In genomic region chr7:26179826-26180497, GRCh38 we compare ENCODE assay signal across 15 cellular contexts. TPM values are rescaled to one million over a fixed set of nuclear protein-coding genes. Genes with fewer than 3 reads are reported as not detected.
DNase-seq lines count a peak whose midpoint lies in the region; ATAC-seq and TF ChIP-seq lines count a peak whose summit lies in the region.
"Had no signal": no experiment of that assay in that cellular context is flagged by ENCODE, and none has a peak within 500 bp of the region (broad histone marks: within the 10 kb centered on the region; RNA-seq: fewer than 3 reads in every experiment).

No MANE protein-coding gene starts in this region.

- CTCF ChIA-PET in activated CD4-positive, alpha-beta memory T cell treated with anti-CD3 and anti-CD28 coated beads, Interleukin-2, amount 10 ng/mL, durations not matched to agents 7 days and 5 days (lab: Charles Lee): interaction anchor here (1.5 to 1.9 kb wide), 2 partner anchors 89 to 287 kb away, joined by 5 to 6 read pairs; no protein-coding TSS in a partner anchor
- CTCF ChIA-PET in activated CD4-positive, alpha-beta memory T cell treated with anti-CD3 and anti-CD28 coated beads for 36 hours (lab: Charles Lee): interaction anchor here (0.6 to 1.8 kb wide), 4 partner anchors 14 to 287 kb away, joined by 3 to 10 read pairs (median 4); no protein-coding TSS in a partner anchor

- TF ChIP-seq POLR2A in ovary (IDR thresholded peaks at IDR 0.05) (no peak), gastroesophageal sphincter (IDR thresholded peaks at IDR 0.05) (no peak)

- H3K27ac Mint-ChIP-seq in activated CD4-positive, alpha-beta memory T cell treated with anti-CD3 and anti-CD28 coated beads, Interleukin-2, amount 10 ng/mL, durations not matched to agents 7 days and 5 days: peak overlapping the region; percentile 29
- H3K27ac Mint-ChIP-seq in activated CD4-positive, alpha-beta memory T cell treated with anti-CD3 and anti-CD28 coated beads for 36 hours: no peak overlapping the region
- peak overlapping the region; percentile 9; the same call in 1 of the 2 replicates for H3K27ac Mint-ChIP-seq in HFFc6
- peak overlapping the region in 4 of 5 experiments; percentile 16 to 55 (median 26) for H3K27ac Mint-ChIP-seq in brain
- H3K27ac Mint-ChIP-seq in neural crest cell (ENCODE audit: unreplicated experiment): no peak overlapping the region
- H3K27ac Mint-ChIP-seq: activated CD4-positive, alpha-beta T cell treated with anti-CD3 and anti-CD28 coated beads, Interleukin-2, amount 10 ng/mL, durations not matched to agents 7 days and 5 days had no signal

- no peak for ATAC-seq in gastroesophageal sphincter

- H3K27me3 ChIP-seq in ovary: no peaks in the 10 kb centered on the region
- H3K27me3 ChIP-seq in gastroesophageal sphincter: no peaks in the 10 kb centered on the region
- H3K27me3 ChIP-seq: colonic mucosa, thyroid gland had no signal

- no peaks in the 10 kb centered on the region for H3K9me3 Mint-ChIP-seq in activated CD4-positive, alpha-beta memory T cell treated with anti-CD3 and anti-CD28 coated beads, Interleukin-2, amount 10 ng/mL, durations not matched to agents 7 days and 5 days
- H3K9me3 Mint-ChIP-seq in activated CD4-positive, alpha-beta memory T cell treated with anti-CD3 and anti-CD28 coated beads for 36 hours: no peaks in the 10 kb centered on the region
- no peaks in the 10 kb centered on the region for H3K9me3 Mint-ChIP-seq in HFFc6
- H3K9me3 Mint-ChIP-seq in brain: peaks cover 0 to 5% (median 3%) of the 10 kb centered on the region in 5 experiments
- H3K9me3 Mint-ChIP-seq in neural crest cell: peaks cover 3% of the 10 kb centered on the region
- H3K9me3 Mint-ChIP-seq: activated CD4-positive, alpha-beta T cell treated with anti-CD3 and anti-CD28 coated beads, Interleukin-2, amount 10 ng/mL, durations not matched to agents 7 days and 5 days had no signal

- 24 to 41% (median 32%) methylated on average over 8 of the region's 8 CpGs for WGBS in ovary, 3 donors
- WGBS in gastroesophageal sphincter (ENCODE audit: low coverage in 1 of 2), 2 donors: 13 to 27% methylated on average over 8 of the region's 8 CpGs

- peaks cover 20% of the 10 kb centered on the region for H3K4me1 Mint-ChIP-seq in activated CD4-positive, alpha-beta memory T cell treated with anti-CD3 and anti-CD28 coated beads, Interleukin-2, amount 10 ng/mL, durations not matched to agents 7 days and 5 days
- peaks cover 21% of the 10 kb centered on the region for H3K4me1 Mint-ChIP-seq in activated CD4-positive, alpha-beta memory T cell treated with anti-CD3 and anti-CD28 coated beads for 36 hours (ENCODE audit: low read depth)
- H3K4me1 Mint-ChIP-seq in HFFc6 (ENCODE audit: low read depth) (peaks cover 28% of the 10 kb centered on the region), brain (peaks cover 19% of the 10 kb centered on the region), neural crest cell (peaks cover 18% of the 10 kb centered on the region)

- intact Hi-C loops in activated CD4-positive, alpha-beta memory T cell treated with anti-CD3 and anti-CD28 coated beads for 36 hours (cut with micrococcal nuclease): no loop called here
- intact Hi-C loops in ovary (cut with DNase I): no loop called here

- POLR2A ChIA-PET in activated CD4-positive, alpha-beta memory T cell treated with anti-CD3 and anti-CD28 coated beads, Interleukin-2, amount 10 ng/mL, durations not matched to agents 7 days and 5 days (lab: Charles Lee): interaction anchor here (0.6 to 5.5 kb wide), 11 partner anchors 9 to 100 kb away, joined by 3 to 72 read pairs (median 4); partner anchors contain the start of genes HNRNPA2B1 and NFE2L3
- POLR2A ChIA-PET in activated CD4-positive, alpha-beta memory T cell treated with anti-CD3 and anti-CD28 coated beads for 36 hours (lab: Charles Lee): interaction anchor here (0.7 to 2.0 kb wide), 8 partner anchors 8 to 125 kb away, joined by 3 to 12 read pairs (median 4); partner anchors contain the start of gene NFE2L3

- TF ChIP-seq EP300 in ovary (IDR thresholded peaks at IDR 0.05) (no peak), gastroesophageal sphincter (IDR thresholded peaks at IDR 0.05) (no peak)

- no peak overlapping the region for H3K4me3 ChIP-seq in ovary
- no peak overlapping the region for H3K4me3 ChIP-seq in gastroesophageal sphincter
- H3K4me3 ChIP-seq: colonic mucosa, lung, thyroid gland had no signal

- TF ChIP-seq CTCF in HFFc6 (IDR thresholded peaks at IDR 0.05): no peak
- no peak for TF ChIP-seq CTCF in brain (conservative IDR thresholded peaks at IDR 0.05)
- no peak for TF ChIP-seq CTCF in neural crest cell (conservative IDR thresholded peaks at IDR 0.05)
- TF ChIP-seq CTCF in ovary (IDR thresholded peaks at IDR 0.05): no peak
- TF ChIP-seq CTCF in gastroesophageal sphincter (IDR thresholded peaks at IDR 0.05): no peak

- H3K9me3 ChIP-seq in ovary: no peaks in the 10 kb centered on the region
- H3K9me3 ChIP-seq in gastroesophageal sphincter: no peaks in the 10 kb centered on the region
- H3K9me3 ChIP-seq: colonic mucosa, thyroid gland had no signal

- H3K36me3 ChIP-seq in ovary (no peaks in the 10 kb centered on the region), gastroesophageal sphincter (no peaks in the 10 kb centered on the region)
- H3K36me3 ChIP-seq: colonic mucosa, thyroid gland had no signal

- no peak overlapping the region for H3K4me3 Mint-ChIP-seq in activated CD4-positive, alpha-beta memory T cell treated with anti-CD3 and anti-CD28 coated beads, Interleukin-2, amount 10 ng/mL, durations not matched to agents 7 days and 5 days
- H3K4me3 Mint-ChIP-seq in activated CD4-positive, alpha-beta memory T cell treated with anti-CD3 and anti-CD28 coated beads for 36 hours: no peak overlapping the region
- H3K4me3 Mint-ChIP-seq in HFFc6 (no peak overlapping the region), brain (no peak overlapping the region), neural crest cell (peak overlapping the region; percentile 10)
- H3K4me3 Mint-ChIP-seq: activated CD4-positive, alpha-beta T cell treated with anti-CD3 and anti-CD28 coated beads, Interleukin-2, amount 10 ng/mL, durations not matched to agents 7 days and 5 days had no signal

- H3K4me1 ChIP-seq in ovary (ENCODE audit: insufficient read depth) (no peaks in the 10 kb centered on the region), gastroesophageal sphincter (peaks cover 0 to 38% (median 0%) of the 10 kb centered on the region in 3 donors)
- H3K4me1 ChIP-seq: colonic mucosa had no signal

- H3K27me3 Mint-ChIP-seq in activated CD4-positive, alpha-beta memory T cell treated with anti-CD3 and anti-CD28 coated beads, Interleukin-2, amount 10 ng/mL, durations not matched to agents 7 days and 5 days: no peaks in the 10 kb centered on the region
- no peaks in the 10 kb centered on the region for H3K27me3 Mint-ChIP-seq in activated CD4-positive, alpha-beta memory T cell treated with anti-CD3 and anti-CD28 coated beads for 36 hours
- peaks cover 1% of the 10 kb centered on the region for H3K27me3 Mint-ChIP-seq in HFFc6 (ENCODE audit: insufficient read depth)
- peaks cover 4% of the 10 kb centered on the region for H3K27me3 Mint-ChIP-seq in brain
- peaks cover 14% of the 10 kb centered on the region for H3K27me3 Mint-ChIP-seq in neural crest cell (ENCODE audit: low read depth)
- H3K27me3 Mint-ChIP-seq: activated CD4-positive, alpha-beta T cell treated with anti-CD3 and anti-CD28 coated beads, Interleukin-2, amount 10 ng/mL, durations not matched to agents 7 days and 5 days had no signal

- DNase-seq in activated CD4-positive, alpha-beta memory T cell treated with anti-CD3 and anti-CD28 coated beads, Interleukin-2, amount 10 ng/mL, durations not matched to agents 7 days and 5 days: no peak
- no peak for DNase-seq in activated CD4-positive, alpha-beta memory T cell treated with anti-CD3 and anti-CD28 coated beads for 36 hours
- DNase-seq in HFFc6 (no peak), neural crest cell (ENCODE audit: low read depth, low spot score) (no peak), ovary (no peak), EL (no peak)
- DNase-seq: activated CD4-positive, alpha-beta T cell treated with anti-CD3 and anti-CD28 coated beads, Interleukin-2, amount 10 ng/mL, durations not matched to agents 7 days and 5 days; colonic mucosa; DMS 273 treated with DMSO at 0.1 percent for 48 hours; NCI-H1105; nucleus accumbens had no signal

- H3K27ac ChIP-seq in ovary (no peak overlapping the region), gastroesophageal sphincter (no peak overlapping the region)
- H3K27ac ChIP-seq: colonic mucosa, thyroid gland had no signal

- peaks cover 26% of the 10 kb centered on the region for H3K36me3 Mint-ChIP-seq in activated CD4-positive, alpha-beta memory T cell treated with anti-CD3 and anti-CD28 coated beads, Interleukin-2, amount 10 ng/mL, durations not matched to agents 7 days and 5 days (ENCODE audit: low read depth)
- H3K36me3 Mint-ChIP-seq in activated CD4-positive, alpha-beta memory T cell treated with anti-CD3 and anti-CD28 coated beads for 36 hours: peaks cover 18% of the 10 kb centered on the region
- H3K36me3 Mint-ChIP-seq in HFFc6 (ENCODE audit: low read depth): peaks cover 14% of the 10 kb centered on the region
- peaks cover 4% of the 10 kb centered on the region for H3K36me3 Mint-ChIP-seq in brain
- H3K36me3 Mint-ChIP-seq in neural crest cell (ENCODE audit: low read depth): peaks cover 2% of the 10 kb centered on the region

RNA-seq across cellular contexts. Expression of gene HNRNPA2B1, which starts 20.6 kb away (rescaled TPM):
- total RNA-seq in activated CD4-positive, alpha-beta memory T cell treated with anti-CD3 and anti-CD28 coated beads, Interleukin-2, amount 10 ng/mL, durations not matched to agents 7 days and 5 days: 100 to 1,000 TPM; 696 to 705 TPM
- total RNA-seq in activated CD4-positive, alpha-beta memory T cell treated with anti-CD3 and anti-CD28 coated beads for 36 hours: 100 to 1,000 TPM; 906 to 929 TPM
- 100 to 1,000 TPM; 403 to 643 (median 565) TPM for total RNA-seq in HFFc6 (2021; fragmentation: NEBNext Ultra II Directional; extraction: Animal tissue kit (Norgen Biotek cat#: 25700))
- polyA plus RNA-seq in brain (ENCODE audit: insufficient read depth, low read depth, low replicate concordance) (772 TPM), ovary (100 to 1,000 TPM; 483 to 659 TPM)
- total RNA-seq in neural crest cell (1,068 and 1,071 TPM in 2 replicates), ovary (100 to 1,000 TPM; 236 to 451 (median 368) TPM), gastroesophageal sphincter (100 to 1,000 TPM; 171 to 210 (median 189) TPM)

RNA-seq across cellular contexts. Expression of gene CBX3, which starts 21.6 kb away (rescaled TPM):
- 100 to 1,000 TPM; 214 to 215 TPM for total RNA-seq in activated CD4-positive, alpha-beta memory T cell treated with anti-CD3 and anti-CD28 coated beads, Interleukin-2, amount 10 ng/mL, durations not matched to agents 7 days and 5 days
- 100 to 1,000 TPM; 278 to 281 TPM for total RNA-seq in activated CD4-positive, alpha-beta memory T cell treated with anti-CD3 and anti-CD28 coated beads for 36 hours
- total RNA-seq in HFFc6 (2021; fragmentation: NEBNext Ultra II Directional; extraction: Animal tissue kit (Norgen Biotek cat#: 25700)): 100 to 1,000 TPM; 115 to 150 (median 140) TPM
- polyA plus RNA-seq in brain (ENCODE audit: insufficient read depth, low read depth, low replicate concordance): 89.7 TPM
- total RNA-seq in neural crest cell: 291 and 293 TPM in 2 replicates
- total RNA-seq in ovary: 100 to 1,000 TPM in 3 of 7 donors, 10 to 100 TPM in 4; 71.7 to 133 (median 98.8) TPM
- polyA plus RNA-seq in ovary: 10 to 100 TPM; 73.3 to 90.3 TPM
- total RNA-seq in gastroesophageal sphincter: 10 to 100 TPM; 61.1 to 92.1 (median 83.3) TPM

RNA-seq across cellular contexts. Expression of gene NFE2L3, which starts 28.0 kb away (rescaled TPM):
- total RNA-seq in activated CD4-positive, alpha-beta memory T cell treated with anti-CD3 and anti-CD28 coated beads, Interleukin-2, amount 10 ng/mL, durations not matched to agents 7 days and 5 days: 10 to 100 TPM; 21.5 to 24.0 TPM
- total RNA-seq in activated CD4-positive, alpha-beta memory T cell treated with anti-CD3 and anti-CD28 coated beads for 36 hours: 10 to 100 TPM; 27.3 to 30.3 TPM
- total RNA-seq in HFFc6 (2021; fragmentation: NEBNext Ultra II Directional; extraction: Animal tissue kit (Norgen Biotek cat#: 25700)): 1 to 10 TPM; 2.3 to 6.5 (median 2.7) TPM
- polyA plus RNA-seq in brain (ENCODE audit: insufficient read depth, low read depth, low replicate concordance) (7.1 TPM), ovary (1 to 10 TPM; 1.4 to 6.1 TPM)
- total RNA-seq in neural crest cell (2.4 and 3.5 TPM in 2 replicates), ovary (1 to 10 TPM in 3 of 7 donors, under 1 TPM in 4; 0.45 to 3.1 (median 0.65) TPM), gastroesophageal sphincter (1 to 10 TPM in 3 of 4 donors, under 1 TPM in 1; 0.62 to 4.4 (median 2.2) TPM)

Comparison
In these comparisons a context has a peak if more than half of its experiments do, and no peak if none do; other contexts are left out.
1. H3K27ac Mint-ChIP-seq: peak in activated CD4-positive, alpha-beta memory T cell treated with anti-CD3 and anti-CD28 coated beads, Interleukin-2, amount 10 ng/mL, durations not matched to agents 7 days and 5 days (single experiment), HFFc6 (single experiment) and brain (4 of 5); none in activated CD4-positive, alpha-beta memory T cell treated with anti-CD3 and anti-CD28 coated beads for 36 hours (single experiment) and neural crest cell (single experiment).